26 cellular contexts compared by ENCODE assay signal in the genomic region with DNA sequence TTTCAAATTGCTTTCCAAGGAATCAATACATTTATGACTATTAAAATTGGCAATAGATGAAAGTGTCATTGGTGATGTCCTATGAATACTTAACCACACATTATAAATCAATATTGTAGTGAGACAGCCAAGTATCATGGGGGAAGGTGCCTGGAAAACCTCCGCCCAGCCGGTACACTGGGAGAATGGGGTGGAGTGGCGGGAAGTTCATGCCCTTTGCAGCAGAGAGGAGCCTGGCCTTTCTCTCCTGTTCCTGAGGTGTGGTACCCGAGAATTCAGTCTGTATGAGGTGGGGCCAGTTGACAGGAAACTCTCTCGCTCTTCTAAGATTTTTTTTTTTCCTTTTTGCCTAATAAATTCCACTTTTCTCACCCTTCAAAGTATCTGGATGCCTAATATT.
"Had no signal": no experiment of that assay in that cellular context is flagged by ENCODE, and none has a peak within 500 bp of the region (broad histone marks: within the 10 kb centered on the region; RNA-seq: fewer than 3 reads in every experiment).

No MANE protein-coding gene starts in this region.

- ATAC-seq: activated CD4-positive, alpha-beta T cell treated with anti-CD3 and anti-CD28 coated beads for 36 hours; activated CD8-positive, alpha-beta memory T cell treated with anti-CD3 and anti-CD28 coated beads, Interleukin-2, amount 10 ng/mL, durations not matched to agents 7 days and 5 days; activated CD8-positive, alpha-beta T cell treated with anti-CD3 and anti-CD28 coated beads, Interleukin-2, amount 10 ng/mL, durations not matched to agents 7 days and 5 days; activated naive CD4-positive, alpha-beta T cell treated with anti-CD3 and anti-CD28 coated beads, Interleukin-2, amount 50 U/mL, for 72 hours; esophagus mucosa had no signal

- H3K36me3 ChIP-seq: ascending aorta, breast epithelium, cardiac muscle cell, colonic mucosa had no signal

- H3K9me3 Mint-ChIP-seq: activated CD4-positive, alpha-beta memory T cell treated with anti-CD3 and anti-CD28 coated beads for 36 hours; activated CD4-positive, alpha-beta T cell treated with anti-CD3 and anti-CD28 coated beads, Interleukin-2, amount 10 ng/mL, durations not matched to agents 24 days and 14 days; activated naive CD4-positive, alpha-beta T cell treated with anti-CD3 and anti-CD28 coated beads, Interleukin-2, amount 10 ng/mL, durations not matched to agents 7 days and 5 days; activated naive CD4-positive, alpha-beta T cell treated with anti-CD3 and anti-CD28 coated beads, Interleukin-2, amount 50 U/mL, for 72 hours; activated naive CD8-positive, alpha-beta T cell treated with anti-CD3 and anti-CD28 coated beads, Interleukin-2, amount 10 ng/mL, durations not matched to agents 7 days and 5 days had no signal

- H3K27me3 Mint-ChIP-seq: activated CD4-positive, alpha-beta memory T cell treated with anti-CD3 and anti-CD28 coated beads for 36 hours; activated CD4-positive, alpha-beta T cell treated with anti-CD3 and anti-CD28 coated beads for 36 hours; activated CD4-positive, alpha-beta T cell treated with anti-CD3 and anti-CD28 coated beads, Interleukin-2, amount 10 ng/mL, durations not matched to agents 24 days and 14 days; activated naive CD4-positive, alpha-beta T cell treated with anti-CD3 and anti-CD28 coated beads, Interleukin-2, amount 10 ng/mL, durations not matched to agents 7 days and 5 days; activated naive CD8-positive, alpha-beta T cell treated with anti-CD3 and anti-CD28 coated beads, Interleukin-2, amount 10 ng/mL, durations not matched to agents 7 days and 5 days; brain had no signal

- H3K27me3 ChIP-seq: ascending aorta, breast epithelium, cardiac muscle cell, colonic mucosa had no signal

- H3K4me3 ChIP-seq: ascending aorta, breast epithelium, cardiac muscle cell, colonic mucosa had no signal

- H3K27ac Mint-ChIP-seq: activated CD4-positive, alpha-beta memory T cell treated with anti-CD3 and anti-CD28 coated beads for 36 hours; activated CD4-positive, alpha-beta T cell treated with anti-CD3 and anti-CD28 coated beads for 36 hours; activated CD4-positive, alpha-beta T cell treated with anti-CD3 and anti-CD28 coated beads, Interleukin-2, amount 10 ng/mL, durations not matched to agents 24 days and 14 days; activated CD8-positive, alpha-beta memory T cell treated with anti-CD3 and anti-CD28 coated beads, Interleukin-2, amount 10 ng/mL, durations not matched to agents 7 days and 5 days; activated CD8-positive, alpha-beta T cell treated with anti-CD3 and anti-CD28 coated beads, Interleukin-2, amount 10 ng/mL, durations not matched to agents 7 days and 5 days; activated naive CD4-positive, alpha-beta T cell treated with anti-CD3 and anti-CD28 coated beads, Interleukin-2, amount 10 ng/mL, durations not matched to agents 7 days and 5 days; activated naive CD4-positive, alpha-beta T cell treated with anti-CD3 and anti-CD28 coated beads, Interleukin-2, amount 50 U/mL, for 72 hours; activated naive CD8-positive, alpha-beta T cell treated with anti-CD3 and anti-CD28 coated beads, Interleukin-2, amount 10 ng/mL, durations not matched to agents 7 days and 5 days; brain had no signal

- H3K9me3 ChIP-seq: ascending aorta, breast epithelium, colonic mucosa had no signal

- H3K4me1 Mint-ChIP-seq: activated CD4-positive, alpha-beta T cell treated with anti-CD3 and anti-CD28 coated beads for 36 hours; activated CD4-positive, alpha-beta T cell treated with anti-CD3 and anti-CD28 coated beads, Interleukin-2, amount 10 ng/mL, durations not matched to agents 24 days and 14 days; activated CD8-positive, alpha-beta memory T cell treated with anti-CD3 and anti-CD28 coated beads, Interleukin-2, amount 10 ng/mL, durations not matched to agents 7 days and 5 days; activated naive CD4-positive, alpha-beta T cell treated with anti-CD3 and anti-CD28 coated beads, Interleukin-2, amount 10 ng/mL, durations not matched to agents 7 days and 5 days; activated naive CD8-positive, alpha-beta T cell treated with anti-CD3 and anti-CD28 coated beads, Interleukin-2, amount 10 ng/mL, durations not matched to agents 7 days and 5 days; brain had no signal

- H3K4me1 ChIP-seq: ascending aorta, breast epithelium, colonic mucosa had no signal

- H3K27ac ChIP-seq: ascending aorta, breast epithelium, cardiac muscle cell, colonic mucosa had no signal

- H3K4me3 Mint-ChIP-seq: activated CD4-positive, alpha-beta memory T cell treated with anti-CD3 and anti-CD28 coated beads for 36 hours; activated CD4-positive, alpha-beta T cell treated with anti-CD3 and anti-CD28 coated beads for 36 hours; activated CD4-positive, alpha-beta T cell treated with anti-CD3 and anti-CD28 coated beads, Interleukin-2, amount 10 ng/mL, durations not matched to agents 24 days and 14 days; activated CD8-positive, alpha-beta memory T cell treated with anti-CD3 and anti-CD28 coated beads, Interleukin-2, amount 10 ng/mL, durations not matched to agents 7 days and 5 days; activated CD8-positive, alpha-beta T cell treated with anti-CD3 and anti-CD28 coated beads, Interleukin-2, amount 10 ng/mL, durations not matched to agents 7 days and 5 days; activated naive CD4-positive, alpha-beta T cell treated with anti-CD3 and anti-CD28 coated beads, Interleukin-2, amount 10 ng/mL, durations not matched to agents 7 days and 5 days; activated naive CD8-positive, alpha-beta T cell treated with anti-CD3 and anti-CD28 coated beads, Interleukin-2, amount 10 ng/mL, durations not matched to agents 7 days and 5 days; brain had no signal

- DNase-seq: activated CD4-positive, alpha-beta memory T cell treated with anti-CD3 and anti-CD28 coated beads for 36 hours; activated CD4-positive, alpha-beta T cell treated with anti-CD3 and anti-CD28 coated beads for 36 hours; activated CD4-positive, alpha-beta T cell treated with anti-CD3 and anti-CD28 coated beads, Interleukin-2, amount 10 ng/mL, durations not matched to agents 24 days and 14 days; activated CD4-positive, CD25-positive, alpha-beta regulatory T cell; activated CD4-positive, CD25-positive, alpha-beta regulatory T cell treated with anti-CD3 and anti-CD28 coated beads, Interleukin-2, amount 50 U/mL, for 72 hours; activated CD8-positive, alpha-beta memory T cell treated with anti-CD3 and anti-CD28 coated beads, Interleukin-2, amount 10 ng/mL, durations not matched to agents 7 days and 5 days; activated CD8-positive, alpha-beta memory T cell treated with anti-CD3 and anti-CD28 coated beads, Interleukin-2, amount 50 U/mL, for 4 hours; activated CD8-positive, alpha-beta T cell treated with anti-CD3 and anti-CD28 coated beads, Interleukin-2, amount 10 ng/mL, durations not matched to agents 7 days and 5 days; activated gamma-delta T cell; activated naive CD4-positive, alpha-beta T cell; activated naive CD4-positive, alpha-beta T cell treated with anti-CD3 and anti-CD28 coated beads, Interleukin-2, amount 10 ng/mL, durations not matched to agents 7 days and 5 days; activated naive CD8-positive, alpha-beta T cell treated with anti-CD3 and anti-CD28 coated beads, Interleukin-2, amount 10 ng/mL, durations not matched to agents 7 days and 5 days; activated T-cell treated with anti-CD3 and anti-CD28 coated beads, Interleukin-2, amount 50 U/mL, for 1 hour; activated T-cell treated with anti-CD3 and anti-CD28 coated beads, Interleukin-2, amount 50 U/mL, for 48 hours; central memory CD4-positive, alpha-beta T cell; cerebellar nuclear complex; colonic mucosa; effector CD8-positive, alpha-beta T cell; foreskin fibroblast; T-helper 2 cell had no signal

- H3K36me3 Mint-ChIP-seq: activated CD4-positive, alpha-beta memory T cell treated with anti-CD3 and anti-CD28 coated beads for 36 hours; activated CD8-positive, alpha-beta memory T cell treated with anti-CD3 and anti-CD28 coated beads, Interleukin-2, amount 10 ng/mL, durations not matched to agents 7 days and 5 days; activated naive CD4-positive, alpha-beta T cell treated with anti-CD3 and anti-CD28 coated beads, Interleukin-2, amount 10 ng/mL, durations not matched to agents 7 days and 5 days; activated naive CD4-positive, alpha-beta T cell treated with anti-CD3 and anti-CD28 coated beads, Interleukin-2, amount 50 U/mL, for 72 hours; activated naive CD8-positive, alpha-beta T cell treated with anti-CD3 and anti-CD28 coated beads, Interleukin-2, amount 10 ng/mL, durations not matched to agents 7 days and 5 days; brain had no signal
